ENCODE assay signal across 22 cellular contexts in the genomic region with DNA sequence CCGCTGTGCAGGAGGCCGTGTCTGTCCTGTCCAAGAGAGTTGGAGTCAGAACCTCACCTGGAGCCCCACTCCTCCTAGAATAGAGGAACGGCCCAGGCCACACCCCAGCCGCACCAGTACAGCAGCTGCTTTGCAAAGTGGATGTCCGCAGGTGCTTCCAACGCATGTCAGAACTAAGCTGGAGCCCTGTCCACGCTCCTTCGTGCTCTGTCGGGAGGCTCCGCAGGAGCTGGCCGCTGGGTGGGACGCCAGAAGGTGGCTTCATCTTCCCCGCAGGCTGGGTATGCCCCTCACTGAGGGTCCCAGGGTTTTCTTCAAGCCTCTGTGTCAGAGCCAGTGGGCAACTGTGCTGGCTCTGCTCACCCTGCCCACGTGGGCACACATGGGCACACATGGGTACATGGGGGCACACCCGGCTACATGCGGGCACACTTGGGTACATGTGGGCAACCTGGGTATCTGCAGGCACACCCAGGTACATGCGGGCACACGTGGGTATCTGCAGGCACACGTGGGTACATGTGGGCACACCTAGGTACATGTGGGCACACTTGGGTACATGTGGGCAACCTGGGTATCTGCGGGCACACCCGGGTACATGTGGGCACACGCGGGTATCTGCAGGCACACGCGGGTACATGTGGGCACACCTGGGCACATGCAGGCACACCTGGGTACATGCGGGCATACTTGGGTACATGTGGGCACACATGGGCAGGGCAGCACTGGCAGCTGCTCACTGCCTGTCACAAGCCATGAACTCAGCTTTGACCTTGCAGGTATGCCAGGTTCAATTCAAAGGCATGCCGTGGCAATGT.
DNase-seq lines count a peak whose midpoint lies in the region; FAIRE-seq and TF ChIP-seq lines count a peak whose summit lies in the region.
"Had no signal": no experiment of that assay in that cellular context is flagged by ENCODE, and none has a peak within 500 bp of the region (broad histone marks: within the 10 kb centered on the region; RNA-seq: fewer than 3 reads in every experiment).

No MANE protein-coding gene starts in this region.

- no peak for FAIRE-seq in GM12892 (lab: Jason Lieb, UNC)

- H2AK5ac ChIP-seq in mesendoderm (ENCODE audit: low read length), result peak overlapping the region; percentile 29

- no peaks in the 10 kb centered on the region for H3K36me3 ChIP-seq in mesendoderm (ENCODE audit: control insufficient read depth, insufficient read depth, low read length)
- H3K36me3 ChIP-seq: heart right ventricle had no signal

- no peak for TF ChIP-seq POLR2A in GM12892 (IDR thresholded peaks at IDR 0.05; ENCODE audit: low read depth, low read length)

- DNase-seq in activated CD8-positive, alpha-beta memory T cell treated with anti-CD3 and anti-CD28 coated beads, Interleukin-2, amount 50 U/mL, for 4 hours, result peak; percentile 5
- DNase-seq in activated CD8-positive, alpha-beta memory T cell treated with anti-CD3 and anti-CD28 coated beads, Interleukin-2, amount 50 U/mL, for 48 hours, result no peak
- DNase-seq in coronary artery (ENCODE audit: low spot score) (peak; percentile 56), mesendoderm (no peak), type B pancreatic cell (ENCODE audit: extremely low spot score, unreplicated experiment) (peak; percentile 36), DMS79 (lab: John Stamatoyannopoulos, UW) (no peak), GM12892 (ENCODE audit: insufficient read length) (no peak), NCI-H524 treated with DMSO at 0.1 percent for 48 hours (lab: John Stamatoyannopoulos, UW) (no peak)
- DNase-seq: 8988T; activated CD4-positive, alpha-beta T cell treated with anti-CD3 and anti-CD28 coated beads, Interleukin-2, amount 50 U/mL, for 4 hours; activated gamma-delta T cell; CD4-positive, alpha-beta T cell; effector CD4-positive, alpha-beta T cell; erythroblast; foreskin fibroblast; NCI-H1105; NCI-H2029; NCI-H226 had no signal

- H2BK120ac ChIP-seq in mesendoderm (ENCODE audit: low read depth, low read length), result peak overlapping the region; percentile 11

- H3K4me3 ChIP-seq in coronary artery, result no peak overlapping the region
- H3K4me3 ChIP-seq in mesendoderm (ENCODE audit: low read length), result no peak overlapping the region
- H3K4me3 ChIP-seq: heart right ventricle had no signal

- no CpG with 5 or more reads among the region's 27 CpGs for WGBS in mesendoderm (ENCODE audit: extremely low coverage, insufficient coverage, low lambda C conversion rate)

- peak overlapping the region; percentile 22 for H3K18ac ChIP-seq in mesendoderm (ENCODE audit: low read length)

- no peak overlapping the region for H3K9ac ChIP-seq in mesendoderm (ENCODE audit: low read length)

- no peak overlapping the region for H4K5ac ChIP-seq in mesendoderm (ENCODE audit: low read length)

- peaks cover 14% of the 10 kb centered on the region for H3K4me1 Mint-ChIP-seq in type B pancreatic cell (ENCODE audit: unreplicated experiment)
- H3K4me1 Mint-ChIP-seq: neural crest cell had no signal

- H3K79me1 ChIP-seq in mesendoderm (ENCODE audit: low read length), result no peaks in the 10 kb centered on the region

- H3K4ac ChIP-seq in mesendoderm (ENCODE audit: low read depth, low read length), result peak overlapping the region; percentile 66

- H3K27me3 ChIP-seq in mesendoderm (ENCODE audit: insufficient read depth, low read length, poor library complexity), result no peaks in the 10 kb centered on the region

- H3K4me2 ChIP-seq in mesendoderm (ENCODE audit: low read length), result no peak overlapping the region

- H2BK15ac ChIP-seq in mesendoderm (replicated peaks; ENCODE audit: low read depth), result no peak overlapping the region

- no peak for TF ChIP-seq CTCF in coronary artery (IDR thresholded peaks at IDR 0.05)
- TF ChIP-seq CTCF in type B pancreatic cell (conservative IDR thresholded peaks at IDR 0.05), result no peak

- H3K27ac ChIP-seq in coronary artery (no peak overlapping the region), mesendoderm (ENCODE audit: low read depth, low read length) (no peak overlapping the region)
- H3K27ac ChIP-seq: HL-60 had no signal

- no peak overlapping the region for H3K27ac Mint-ChIP-seq in type B pancreatic cell
- H3K27ac Mint-ChIP-seq: CD4-positive, alpha-beta T cell; progenitor cell of endocrine pancreas had no signal

- no peaks in the 10 kb centered on the region for H3K9me3 Mint-ChIP-seq in type B pancreatic cell
- H3K9me3 Mint-ChIP-seq: CD4-positive, alpha-beta T cell; neural crest cell had no signal

- H3K27me3 Mint-ChIP-seq in type B pancreatic cell, result no peaks in the 10 kb centered on the region
- H3K27me3 Mint-ChIP-seq: CD4-positive, alpha-beta T cell had no signal

- H2BK5ac ChIP-seq in mesendoderm (ENCODE audit: low read length), result peak overlapping the region; percentile 47

- peaks cover 3% of the 10 kb centered on the region for H3K4me1 ChIP-seq in mesendoderm (ENCODE audit: control insufficient read depth, low read depth, low read length)

- no peak overlapping the region for H3K23ac ChIP-seq in mesendoderm (ENCODE audit: low read length)

- H4K8ac ChIP-seq in mesendoderm (ENCODE audit: low read depth, low read length), result no peak overlapping the region

- no peak overlapping the region for H3K4me3 Mint-ChIP-seq in type B pancreatic cell
- H3K4me3 Mint-ChIP-seq: CD4-positive, alpha-beta T cell; neural crest cell had no signal

- no peaks in the 10 kb centered on the region for H3K36me3 Mint-ChIP-seq in type B pancreatic cell

- peak overlapping the region; percentile 8 for H3K56ac ChIP-seq in mesendoderm (ENCODE audit: low read length)

- no peaks in the 10 kb centered on the region for H3K79me2 ChIP-seq in mesendoderm (ENCODE audit: control insufficient read depth, insufficient read depth, low read length)

Comparison
In these comparisons a context has a peak if more than half of its experiments do, and no peak if none do; other contexts are left out.
1. DNase-seq: peak in activated CD8-positive, alpha-beta memory T cell treated with anti-CD3 and anti-CD28 coated beads, Interleukin-2, amount 50 U/mL, for 4 hours (single experiment), coronary artery (single experiment) and type B pancreatic cell (single experiment); none in activated CD8-positive, alpha-beta memory T cell treated with anti-CD3 and anti-CD28 coated beads, Interleukin-2, amount 50 U/mL, for 48 hours (single experiment), mesendoderm (single experiment), DMS79 (single experiment), GM12892 (single experiment) and NCI-H524 treated with DMSO at 0.1 percent for 48 hours (single experiment).